8 cellular contexts compared by ENCODE assay signal in genomic region chr1:193105821-193106177, GRCh38. TPM values are rescaled to one million over a fixed set of nuclear protein-coding genes. Genes with fewer than 3 reads are reported as not detected.
A peak's percentile ranks its signal among the peaks of the same experiment; 100 is the strongest.
DNase-seq lines count a peak whose midpoint lies in the region; ATAC-seq and TF ChIP-seq lines count a peak whose summit lies in the region.

No MANE protein-coding gene starts in this region.

- H3K27ac Mint-ChIP-seq in HFFc6, result peak overlapping the region; percentile 93

- peaks cover under 1% of the 10 kb centered on the region for H3K4me1 ChIP-seq in mesodermal cell (ENCODE audit: control insufficient read depth, insufficient read depth, low read length, poor library complexity, severe bottlenecking)

- DNase-seq in HFFc6 (no peak), brain microvascular endothelial cell (no peak), D341Med (ENCODE audit: low spot score) (no peak)

- peak overlapping the region; percentile 89 for H3K27ac ChIP-seq in 22Rv1
- H3K27ac ChIP-seq in brain microvascular endothelial cell, result peak overlapping the region; percentile 93
- H3K27ac ChIP-seq in mesodermal cell (ENCODE audit: low read depth, low read length, severe bottlenecking), result peak overlapping the region; percentile 88

- in situ Hi-C loops in brain microvascular endothelial cell (cut with HindIII; ENCODE audit: low pct_ligation_motif_present, low sequenced_read_pairs), result no loop called here

- 83 to 88% methylated on average over 1 to 3 of the region's 4 CpGs for WGBS in mesodermal cell (ENCODE audit: insufficient coverage in 2 of 2), 2 experiments

- ATAC-seq in HG03095 (IDR thresholded peaks at IDR 0.05; ENCODE audit: unreplicated experiment) (no peak), GM18519 (IDR thresholded peaks at IDR 0.05; ENCODE audit: low FRiP score, unreplicated experiment) (no peak), HG03135 (IDR thresholded peaks at IDR 0.05; ENCODE audit: unreplicated experiment) (no peak)

- no peaks in the 10 kb centered on the region for H3K9me3 Mint-ChIP-seq in HFFc6

- H3K9me3 ChIP-seq in mesodermal cell (ENCODE audit: control insufficient read depth, low read length), result no peaks in the 10 kb centered on the region

- peaks cover 34% of the 10 kb centered on the region for H3K4me1 Mint-ChIP-seq in HFFc6 (ENCODE audit: low read depth)

- H3K4me3 ChIP-seq in brain microvascular endothelial cell (ENCODE audit: low read depth, low read length) (peak overlapping the region; percentile 78), mesodermal cell (ENCODE audit: extremely low read depth, insufficient read depth, low read length, poor library complexity, severe bottlenecking) (peak overlapping the region; percentile 70)

- no peaks in the 10 kb centered on the region for H3K36me3 ChIP-seq in brain microvascular endothelial cell (replicated peaks)
- peaks cover 12% of the 10 kb centered on the region for H3K36me3 ChIP-seq in mesodermal cell (ENCODE audit: control insufficient read depth, insufficient read depth, low read length)

- TF ChIP-seq CTCF in 22Rv1 (IDR thresholded peaks at IDR 0.05), result no peak
- no peak for TF ChIP-seq CTCF in HFFc6 (IDR thresholded peaks at IDR 0.05)
- no peak for TF ChIP-seq CTCF in brain microvascular endothelial cell (IDR thresholded peaks at IDR 0.05; ENCODE audit: low read depth, low read length, missing control alignments)

- peak overlapping the region; percentile 93 for H3K4me3 Mint-ChIP-seq in HFFc6

- H3K27me3 ChIP-seq in brain microvascular endothelial cell (replicated peaks), result no peaks in the 10 kb centered on the region

- no peaks in the 10 kb centered on the region for H3K36me3 Mint-ChIP-seq in HFFc6 (ENCODE audit: low read depth)

- peaks cover 1% of the 10 kb centered on the region; the same call in 1 of the 2 replicates for H3K27me3 Mint-ChIP-seq in HFFc6 (ENCODE audit: insufficient read depth)

RNA-seq across cellular contexts. Expression of gene GLRX2, which starts 0.6 kb away (rescaled TPM):
- total RNA-seq in HFFc6 (2021; fragmentation: NEBNext Ultra II Directional; extraction: Animal tissue kit (Norgen Biotek cat#: 25700)), result 10 to 100 TPM; 32.8 to 39.1 (median 34.7) TPM
- polyA plus RNA-seq in mesodermal cell (2013, experiment 1 of 2), result 12.3 TPM
- polyA plus RNA-seq in mesodermal cell (2013, experiment 2 of 2), result 16.1 TPM

RNA-seq across cellular contexts. Expression of gene CDC73, which starts 16.0 kb away (rescaled TPM):
- total RNA-seq in HFFc6 (2021; fragmentation: NEBNext Ultra II Directional; extraction: Animal tissue kit (Norgen Biotek cat#: 25700)), result 10 to 100 TPM; 62.8 to 71.6 (median 65.2) TPM
- 29.5 TPM for polyA plus RNA-seq in mesodermal cell (2013, experiment 1 of 2)
- 27.2 TPM for polyA plus RNA-seq in mesodermal cell (2013, experiment 2 of 2)

RNA-seq across cellular contexts. Expression of gene RO60, which starts 46.4 kb away (rescaled TPM):
- total RNA-seq in HFFc6 (2021; fragmentation: NEBNext Ultra II Directional; extraction: Animal tissue kit (Norgen Biotek cat#: 25700)), result 10 to 100 TPM; 59.7 to 79.0 (median 61.8) TPM
- polyA plus RNA-seq in mesodermal cell (2013, experiment 1 of 2), result 42.4 TPM
- 53.9 TPM for polyA plus RNA-seq in mesodermal cell (2013, experiment 2 of 2)

RNA-seq across cellular contexts. Expression of gene UCHL5, which starts 46.6 kb away (rescaled TPM):
- total RNA-seq in HFFc6 (2021; fragmentation: NEBNext Ultra II Directional; extraction: Animal tissue kit (Norgen Biotek cat#: 25700)), result 10 to 100 TPM; 24.1 to 34.1 (median 29.4) TPM
- 28.3 TPM for polyA plus RNA-seq in mesodermal cell (2013, experiment 1 of 2)
- 35.9 TPM for polyA plus RNA-seq in mesodermal cell (2013, experiment 2 of 2)
